Comparison of ENCODE assay signal across 21 cellular contexts in the genomic region with DNA sequence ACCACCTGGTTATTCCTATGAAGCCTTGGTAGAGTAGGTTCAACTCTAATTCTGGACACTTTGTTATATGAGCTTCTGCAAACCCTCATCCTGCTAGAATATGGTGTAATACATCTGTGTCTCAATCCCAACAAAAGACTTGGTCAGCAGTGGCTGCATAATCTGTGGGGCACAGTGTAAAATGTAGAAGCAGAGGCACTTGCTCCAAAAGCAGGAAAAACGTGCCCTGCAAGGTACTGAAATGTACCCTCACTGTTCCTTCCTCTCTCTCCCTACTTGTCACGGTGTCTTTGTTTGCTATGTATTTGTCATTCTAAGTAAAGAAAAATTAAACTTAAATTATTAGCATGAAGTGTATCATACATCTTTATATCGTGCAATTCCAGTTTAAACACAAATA.
"Had no signal": no experiment of that assay in that cellular context is flagged by ENCODE, and none has a peak within 500 bp of the region (broad histone marks: within the 10 kb centered on the region; RNA-seq: fewer than 3 reads in every experiment).

No MANE protein-coding gene starts in this region.

- H3K27ac ChIP-seq: epithelial cell of prostate, stomach, suprapubic skin, tibial nerve had no signal

- DNase-seq: activated B cell treated with CpG ODN at 0.5 μM for 24 hours; activated CD4-positive, alpha-beta memory T cell treated with anti-CD3 and anti-CD28 coated beads for 36 hours; activated CD4-positive, alpha-beta T cell treated with anti-CD3 and anti-CD28 coated beads for 4 hours; activated effector memory CD4-positive, alpha-beta T cell treated with anti-CD3 and anti-CD28 coated beads, Interleukin-2, amount 50 U/mL, for 16 hours; activated naive CD4-positive, alpha-beta T cell treated with anti-CD3 and anti-CD28 coated beads, Interleukin-2, amount 10 ng/mL, durations not matched to agents 7 days and 5 days; amygdala; cortex of kidney; left colon; mucosa of descending colon; nephron progenitor cell; occipital lobe; posterior cingulate gyrus; small intestine; stimulated activated CD4-positive, alpha-beta T cell treated with anti-CD3 and anti-CD28 coated beads, Interleukin-2, amount 100 ng/mL, for 24 hours; stomach; T-helper 9 cell had no signal

- ATAC-seq: left colon; mucosa of descending colon; sciatic nerve; stimulated activated effector memory CD8-positive, alpha-beta T cell treated with anti-CD3 and anti-CD28 coated beads, Interleukin-12 subunit alpha, Interleukin-12 subunit beta, amount 100 ng/mL, for 72 hours had no signal
